Comparison of ENCODE assay signal across 13 cellular contexts in genomic region chr4:26867914-26868684, GRCh38. TPM values are rescaled to one million over a fixed set of nuclear protein-coding genes. Genes with fewer than 3 reads are reported as not detected.
DNase-seq lines count a peak whose midpoint lies in the region; ATAC-seq, FAIRE-seq and TF ChIP-seq lines count a peak whose summit lies in the region.
"Had no signal": no experiment of that assay in that cellular context is flagged by ENCODE, and none has a peak within 500 bp of the region (broad histone marks: within the 10 kb centered on the region; RNA-seq: fewer than 3 reads in every experiment).

No MANE protein-coding gene starts in this region.

- SMC1A ChIA-PET in GM12878 (lab: Charles Lee; ENCODE audit: uncharacterized antibody, unreplicated experiment) = interaction anchor here (1.1 to 6.9 kb wide), 12 partner anchors 10 to 144 kb away, joined by 3 to 116 read pairs (median 10); no protein-coding TSS in a partner anchor

- peaks cover 68% of the 10 kb centered on the region for H3K4me1 Mint-ChIP-seq in mesothelial cell of epicardium
- peaks cover 60% of the 10 kb centered on the region for H3K4me1 Mint-ChIP-seq in endodermal cell

- no peak for TF ChIP-seq RAD21 in GM12878 (IDR thresholded peaks at IDR 0.05; ENCODE audit: insufficient read depth, low read depth, low read length)

- CTCF ChIA-PET in GM12878 (lab: Yijun Ruan, JAX) = interaction anchor here (0.9 to 2.6 kb wide), 6 partner anchors 10 to 146 kb away, joined by 3 to 22 read pairs (median 4); no protein-coding TSS in a partner anchor

- TF ChIP-seq EP300 in GM12878 (IDR thresholded peaks at IDR 0.05; ENCODE audit: borderline replicate concordance in 1 of 2, control insufficient read depth in 1 of 2, low read depth in 2 of 2, low read length in 2 of 2) = no peak

- no peaks in the 10 kb centered on the region for H3K9me2 ChIP-seq in GM23248 (ENCODE audit: insufficient read depth)

- H3K4me1 ChIP-seq in BLaER1 (peaks cover 89% of the 10 kb centered on the region), GM23248 (ENCODE audit: insufficient read depth) (peaks cover 22% of the 10 kb centered on the region), GM12878 (ENCODE audit: control insufficient read depth, insufficient read depth, low read length) (peaks cover 9% of the 10 kb centered on the region), endodermal cell (ENCODE audit: control insufficient read depth, insufficient read depth, low read length) (peaks cover 9% of the 10 kb centered on the region)

- peak; percentile 36 for ATAC-seq in GM12878

- H3K79me2 ChIP-seq in GM23248 (ENCODE audit: insufficient read depth) (peaks cover 77% of the 10 kb centered on the region), GM12878 (ENCODE audit: control insufficient read depth, insufficient read depth, low read length) (peaks cover 59% of the 10 kb centered on the region)

- H3K36me3 ChIP-seq in BLaER1 (peaks cover 26% of the 10 kb centered on the region), GM23248 (ENCODE audit: low read depth) (no peaks in the 10 kb centered on the region), GM12878 (ENCODE audit: control insufficient read depth in 2 of 2, insufficient read depth in 2 of 2, low read length in 1 of 2) (0 out of 4 replicates have a peak, but pooled peaks cover 0 to 2% of the 10 kb centered on the region in 2 experiments), endodermal cell (ENCODE audit: control insufficient read depth, insufficient read depth, low read length) (no peaks in the 10 kb centered on the region)
- H3K36me3 ChIP-seq: cardiac muscle cell, HAP-1, SJCRH30 had no signal

- FAIRE-seq in GM12878 (lab: Jason Lieb, UNC) = no peak

- peak overlapping the region; percentile 57 for H3K27ac ChIP-seq in BLaER1
- no peak overlapping the region for H3K27ac ChIP-seq in GM23248
- H3K27ac ChIP-seq in GM12878 (ENCODE audit: control insufficient read depth, insufficient read depth) = 0 out of 2 replicates have a peak overlapping the region, but pooled peaks have one; percentile 37
- no peak overlapping the region for H3K27ac ChIP-seq in endodermal cell (ENCODE audit: low read depth, low read length)
- H3K27ac ChIP-seq: cardiac muscle cell, SJCRH30 had no signal

- H3F3A ChIP-seq in GM23248 (ENCODE audit: insufficient read depth) = peaks cover 14% of the 10 kb centered on the region; the same call in 1 of the 2 replicates

- no peaks in the 10 kb centered on the region for H3K27me3 Mint-ChIP-seq in mesothelial cell of epicardium (ENCODE audit: low read depth)
- no peaks in the 10 kb centered on the region for H3K27me3 Mint-ChIP-seq in endodermal cell (ENCODE audit: insufficient read depth)

- DNase-seq in GM23248 (no peak), GM12878 (ENCODE audit: low read depth, low spot score) (no peak), mesothelial cell of epicardium (ENCODE audit: low spot score in 2 of 2, unreplicated experiment in 2 of 2) (no peak), endodermal cell (no peak), NCI-H1930 (lab: John Stamatoyannopoulos, UW) (no peak), HuH-7 (ENCODE audit: low spot score) (no peak), NCI-H146 treated with DMSO at 0.1 percent for 48 hours (lab: John Stamatoyannopoulos, UW; ENCODE audit: unreplicated experiment) (no peak)
- DNase-seq: COR-L47, NCI-H446 treated with DMSO at 0.1 percent for 48 hours, SJCRH30 had no signal

- H3K4me3 ChIP-seq in BLaER1 (no peak overlapping the region), GM23248 (no peak overlapping the region), GM12878 (no peak overlapping the region; the same call in 1 of the 2 replicates), endodermal cell (ENCODE audit: low read length) (no peak overlapping the region)
- H3K4me3 ChIP-seq: cardiac muscle cell, HAP-1, SJCRH30 had no signal

- BruUV-seq in GM12878 (replicated peaks; lab: Mats Ljungman, UMichigan) = no TSS peak

- in situ Hi-C loops in GM23248 (cut with MboI) (loop anchor here (10.0 kb wide), 1 partner anchor 137 kb away; no protein-coding TSS in a partner anchor), GM12878 (cut with MboI) (no loop called here)

- peaks cover 11% of the 10 kb centered on the region for H3K9me3 ChIP-seq in BLaER1
- H3K9me3 ChIP-seq in GM23248 (ENCODE audit: low read depth) = no peaks in the 10 kb centered on the region
- no peaks in the 10 kb centered on the region for H3K9me3 ChIP-seq in GM12878 (replicated peaks; ENCODE audit: control insufficient read depth, insufficient read depth, low read length)
- no peaks in the 10 kb centered on the region for H3K9me3 ChIP-seq in endodermal cell (ENCODE audit: control insufficient read depth, low read length)
- H3K9me3 ChIP-seq: HAP-1, SJCRH30 had no signal

- H3K36me3 Mint-ChIP-seq in mesothelial cell of epicardium (no peaks in the 10 kb centered on the region), endodermal cell (ENCODE audit: low read depth) (no peaks in the 10 kb centered on the region)

- H4K20me1 ChIP-seq in BLaER1 (peaks cover 63% of the 10 kb centered on the region), GM23248 (ENCODE audit: insufficient read depth) (0 out of 2 replicates have a peak, but pooled peaks cover 6% of the 10 kb centered on the region), GM12878 (ENCODE audit: control insufficient read depth, insufficient read depth) (no peaks in the 10 kb centered on the region)

- 0 out of 2 replicates have a peak overlapping the region, but pooled peaks have one; percentile 2 for H2AFZ ChIP-seq in GM23248
- peak overlapping the region; percentile 26; the same call in 1 of the 2 replicates for H2AFZ ChIP-seq in GM12878 (ENCODE audit: control insufficient read depth, low read depth, low read length)

- H3K4me2 ChIP-seq in BLaER1 (peak overlapping the region; percentile 72), GM23248 (ENCODE audit: unreplicated experiment) (no peak overlapping the region), GM12878 (ENCODE audit: control insufficient read depth, insufficient read depth) (peak overlapping the region; percentile 80)

- intact Hi-C loops in GM12878 (cut with micrococcal nuclease; ENCODE audit: unreplicated experiment) = no loop called here

- H3K27me3 ChIP-seq in BLaER1 (no peaks in the 10 kb centered on the region), GM23248 (replicated peaks; ENCODE audit: insufficient read depth) (no peaks in the 10 kb centered on the region), GM12878 (replicated peaks in 1 of 2; ENCODE audit: control insufficient read depth in 2 of 2, insufficient read depth in 2 of 2, low read length in 1 of 2) (no peaks in the 10 kb centered on the region), endodermal cell (ENCODE audit: control insufficient read depth, insufficient read depth, low read length, poor library complexity, severe bottlenecking) (no peaks in the 10 kb centered on the region)
- H3K27me3 ChIP-seq: cardiac muscle cell, SJCRH30 had no signal

- no peak for TF ChIP-seq POLR2A in GM12878 (IDR thresholded peaks at IDR 0.05; ENCODE audit: low read depth, low read length)

- TF ChIP-seq CTCF in GM12878 (IDR thresholded peaks at IDR 0.05 in 2 of 3, conservative IDR thresholded peaks at IDR 0.05 in 1 of 3; ENCODE audit: control insufficient read depth in 2 of 3, extremely low read depth in 1 of 3, insufficient read depth in 1 of 3, low read depth in 3 of 3, low read length in 3 of 3) = no peak
- TF ChIP-seq CTCF in mesothelial cell of epicardium (IDR thresholded peaks at IDR 0.05; ENCODE audit: unreplicated experiment) = no peak
- TF ChIP-seq CTCF in endodermal cell (conservative IDR thresholded peaks at IDR 0.05) = no peak

- H3K4me3 Mint-ChIP-seq in mesothelial cell of epicardium (peak overlapping the region; percentile 9), endodermal cell (no peak overlapping the region)

- H3K9ac ChIP-seq in BLaER1 (peak overlapping the region; percentile 53), GM23248 (no peak overlapping the region), GM12878 (ENCODE audit: control insufficient read depth, insufficient read depth, low read length) (no peak overlapping the region; the same call in 1 of the 2 replicates), endodermal cell (ENCODE audit: extremely low read depth, low read length, poor library complexity, severe bottlenecking) (no peak overlapping the region)

- H3K27ac Mint-ChIP-seq in mesothelial cell of epicardium (peak overlapping the region; percentile 85), endodermal cell (no peak overlapping the region)

- RAD21 ChIA-PET in GM12878 (lab: Charles Lee; ENCODE audit: unreplicated experiment) = interaction anchor here (1.0 to 6.7 kb wide), 10 partner anchors 12 to 125 kb away, joined by 3 to 81 read pairs (median 4); no protein-coding TSS in a partner anchor

- WGBS in GM23248 (ENCODE audit: low coverage in 1 of 2, low lambda C conversion rate in 2 of 2, missing lambda C conversion rate in 2 of 2), 2 experiments = 97 to 98% methylated on average over 3 of the region's 3 CpGs
- WGBS in GM12878 (ENCODE audit: insufficient coverage, insufficient replicate concordance, low lambda C conversion rate, missing lambda C conversion rate) = 98% methylated on average over 3 of the region's 3 CpGs
- WGBS in endodermal cell (ENCODE audit: insufficient coverage in 1 of 2, insufficient read length in 1 of 2), 2 experiments = 71 to 97% methylated on average over 1 to 3 of the region's 3 CpGs

- POLR2A ChIA-PET in GM12878 (lab: Charles Lee) = interaction anchor here (0.5 to 3.3 kb wide), 5 partner anchors 16 to 349 kb away, joined by 3 to 37 read pairs (median 10); no protein-coding TSS in a partner anchor

- H3K9me3 Mint-ChIP-seq in mesothelial cell of epicardium = no peaks in the 10 kb centered on the region
- H3K9me3 Mint-ChIP-seq in endodermal cell = no peaks in the 10 kb centered on the region

RNA-seq across cellular contexts. Expression of gene STIM2, which starts 7.5 kb away (rescaled TPM):
- total RNA-seq in GM23248 (2014; rRNA removed; shearing (Covaris generic)) = 13.8 and 16.7 TPM in 2 replicates
- polyA plus RNA-seq in GM23248 (2016; fragmentation: Nextera tagmentation; extraction: Ambion mirVana) (10.7 and 10.8 TPM in 2 replicates), GM12878 (2011; rRNA removed) (40.7 and 41.5 TPM in 2 replicates), GM12878 (2014; fragmentation: Illumina TruSeq; extraction: Trizol) (17.4 and 18.8 TPM in 2 replicates), GM12878 (2014; fragmentation: Nextera tagmentation; extraction: Ambion mirVana) (10 to 100 TPM in 1 of 2 experiments, 1 to 10 TPM in 1; 4.7 to 10.3 TPM), GM12878 (2014; rRNA removed) (14.1 and 14.2 TPM in 2 replicates), GM12878 (2016; fragmentation: Nextera tagmentation; extraction: Ambion mirVana) (10 to 100 TPM; 12.3 to 19.3 TPM)
- 43.7 and 48.5 TPM in 2 replicates for total RNA-seq in GM12878 (2013; cell fraction: nucleolus; rRNA removed)
- total RNA-seq in GM12878 (2014; rRNA removed) (19.7 and 21.6 TPM in 2 replicates), GM12878 (2014; rRNA removed; fragmentation: Illumina TruSeq; extraction: Trizol) (16.5 and 20.0 TPM in 2 replicates), GM12878 (2021) (24.4 and 25.9 TPM in 2 replicates), mesothelial cell of epicardium (51.0 to 52.9 TPM (median 52.5 TPM) in 3 replicates), endodermal cell (10 to 100 TPM; 23.2 to 24.5 TPM)
- 17.5 TPM for polyA plus RNA-seq in GM12878 (2011; ENCODE audit: low read depth)
- 29.4 and 38.6 TPM in 2 replicates for polyA plus RNA-seq in GM12878 (2011; cell fraction: cytosol; rRNA removed)
- polyA plus RNA-seq in GM12878 (2011; cell fraction: nucleus; rRNA removed) = 101 and 107 TPM in 2 replicates
- 19.2 and 19.4 TPM in 2 replicates for polyA plus RNA-seq in GM12878 (2012)
- polyA minus RNA-seq in GM12878 (2011; rRNA and poly(A)+ RNA removed) = 40.2 and 47.0 TPM in 2 replicates
- 7.8 and 18.5 TPM in 2 replicates for polyA minus RNA-seq in GM12878 (2011; cell fraction: cytosol; rRNA and poly(A)+ RNA removed)
- 45.6 and 81.6 TPM in 2 replicates for polyA minus RNA-seq in GM12878 (2011; cell fraction: nucleus; rRNA and poly(A)+ RNA removed)
- 20.2 TPM for polyA plus RNA-seq in endodermal cell (2013, experiment 1 of 2)
- 19.0 TPM for polyA plus RNA-seq in endodermal cell (2013, experiment 2 of 2)

Comparison
In these comparisons a context has a peak if more than half of its experiments do, and no peak if none do; other contexts are left out.
1. H3K27ac ChIP-seq: peak in BLaER1 (single experiment) and GM12878 (single experiment); none in GM23248 (single experiment) and endodermal cell (single experiment).